ENCODE assay signal across 28 cellular contexts in genomic region chr10:68536973-68537372, GRCh38.
"Had no signal": no experiment of that assay in that cellular context is flagged by ENCODE, and none has a peak within 500 bp of the region (broad histone marks: within the 10 kb centered on the region; RNA-seq: fewer than 3 reads in every experiment).

No MANE protein-coding gene starts in this region.

- H3K27me3 Mint-ChIP-seq: stimulated activated memory B cell treated with anti-CD40 and anti-IgM and Interleukin-4, amounts not matched to agents 10 μg/mL and 1 μg/mL and 100 μg/mL, for 72 hours; stimulated activated naive B cell treated with anti-CD40 and anti-IgM and Interleukin-4, amounts not matched to agents 10 μg/mL and 1 μg/mL and 100 μg/mL, for 72 hours; stimulated activated naive CD8-positive, alpha-beta T cell treated with anti-CD3 and anti-CD28 coated beads, Interleukin-15, amount 100 ng/mL, for 72 hours; stimulated activated naive CD8-positive, alpha-beta T cell treated with anti-CD3 and anti-CD28 coated beads, Interleukin-15, Interleukin-2, amounts not matched to agents 100 ng/mL and 50 ng/mL, for 24 hours; type B pancreatic cell had no signal

- H3K4me3 Mint-ChIP-seq: stimulated activated effector memory CD8-positive, alpha-beta T cell treated with anti-CD3 and anti-CD28 coated beads, Interleukin-12 subunit alpha, Interleukin-12 subunit beta, amount 100 ng/mL, for 72 hours; stimulated activated memory B cell treated with anti-CD40 and anti-IgM and Interleukin-4, amounts not matched to agents 10 μg/mL and 1 μg/mL and 100 μg/mL, for 72 hours; stimulated activated naive B cell treated with anti-CD40 and anti-IgM and Interleukin-4, amounts not matched to agents 10 μg/mL and 1 μg/mL and 100 μg/mL, for 72 hours; stimulated activated naive CD8-positive, alpha-beta T cell treated with anti-CD3 and anti-CD28 coated beads, Interleukin-15, amount 100 ng/mL, for 72 hours; stimulated activated naive CD8-positive, alpha-beta T cell treated with anti-CD3 and anti-CD28 coated beads, Interleukin-15, Interleukin-2, amounts not matched to agents 100 ng/mL and 50 ng/mL, for 24 hours; type B pancreatic cell had no signal

- H3K9me3 Mint-ChIP-seq: stimulated activated effector memory CD8-positive, alpha-beta T cell treated with anti-CD3 and anti-CD28 coated beads, Interleukin-12 subunit alpha, Interleukin-12 subunit beta, amount 100 ng/mL, for 72 hours; stimulated activated memory B cell treated with anti-CD40 and anti-IgM and Interleukin-4, amounts not matched to agents 10 μg/mL and 1 μg/mL and 100 μg/mL, for 72 hours; stimulated activated naive B cell treated with anti-CD40 and anti-IgM and Interleukin-4, amounts not matched to agents 10 μg/mL and 1 μg/mL and 100 μg/mL, for 72 hours; stimulated activated naive CD8-positive, alpha-beta T cell treated with anti-CD3 and anti-CD28 coated beads, Interleukin-15, amount 100 ng/mL, for 72 hours; stimulated activated naive CD8-positive, alpha-beta T cell treated with anti-CD3 and anti-CD28 coated beads, Interleukin-15, Interleukin-2, amounts not matched to agents 100 ng/mL and 50 ng/mL, for 24 hours; type B pancreatic cell had no signal

- DNase-seq: stimulated activated CD4-positive, alpha-beta T cell treated with anti-CD3 and anti-CD28 coated beads, Interleukin-2, amount 100 ng/mL, for 48 hours; stimulated activated CD4-positive, alpha-beta T cell treated with anti-CD3 and anti-CD28 coated beads, Interleukin-4, amount 100 ng/mL, for 1 hour; stimulated activated CD4-positive, alpha-beta T cell treated with anti-CD3 and anti-CD28 coated beads, Interleukin-4, amount 100 ng/mL, for 24 hours; stimulated activated CD4-positive, alpha-beta T cell treated with anti-CD3 and anti-CD28 coated beads, Interleukin-4, amount 100 ng/mL, for 4 hours; stimulated activated CD8-positive, alpha-beta memory T cell treated with anti-CD3 and anti-CD28 coated beads, Interleukin-4, amount 100 ng/mL, for 48 hours; stimulated activated naive B cell treated with anti-CD40 and anti-IgM and Interleukin-4, amounts not matched to agents 10 μg/mL and 1 μg/mL and 100 μg/mL, for 72 hours; stimulated activated naive CD4-positive, alpha-beta T cell; stimulated activated naive CD4-positive, alpha-beta T cell treated with Interleukin-2 at 50 U/mL for 16 hours; stimulated activated naive CD8-positive, alpha-beta T cell treated with anti-CD3 and anti-CD28 coated beads, Interleukin-15, amount 100 ng/mL, for 72 hours; stimulated activated naive CD8-positive, alpha-beta T cell treated with anti-CD3 and anti-CD28 coated beads, Interleukin-15, Interleukin-2, amounts not matched to agents 100 U/mL and 50 U/mL, for 24 hours; stomach; substantia nigra; testis; thyroid gland; tibial artery; transverse colon; upper lobe of left lung; upper lobe of right lung; uterus had no signal

- H3K4me1 Mint-ChIP-seq: stimulated activated effector memory CD8-positive, alpha-beta T cell treated with anti-CD3 and anti-CD28 coated beads, Interleukin-12 subunit alpha, Interleukin-12 subunit beta, amount 100 ng/mL, for 72 hours; stimulated activated memory B cell treated with anti-CD40 and anti-IgM and Interleukin-4, amounts not matched to agents 10 μg/mL and 1 μg/mL and 100 μg/mL, for 72 hours; stimulated activated naive B cell treated with anti-CD40 and anti-IgM and Interleukin-4, amounts not matched to agents 10 μg/mL and 1 μg/mL and 100 μg/mL, for 72 hours; stimulated activated naive CD8-positive, alpha-beta T cell treated with anti-CD3 and anti-CD28 coated beads, Interleukin-15, amount 100 ng/mL, for 72 hours had no signal

- ATAC-seq: stimulated activated effector memory CD8-positive, alpha-beta T cell treated with anti-CD3 and anti-CD28 coated beads, Interleukin-12 subunit alpha, Interleukin-12 subunit beta, amount 100 ng/mL, for 72 hours; stimulated activated memory B cell treated with anti-CD40 and anti-IgM and Interleukin-4, amounts not matched to agents 10 μg/mL and 1 μg/mL and 100 μg/mL, for 72 hours; stimulated activated naive B cell treated with anti-CD40 and anti-IgM and Interleukin-4, amounts not matched to agents 10 μg/mL and 1 μg/mL and 100 μg/mL, for 72 hours; stimulated activated naive CD8-positive, alpha-beta T cell treated with anti-CD3 and anti-CD28 coated beads, Interleukin-15, amount 100 ng/mL, for 72 hours; stimulated activated naive CD8-positive, alpha-beta T cell treated with anti-CD3 and anti-CD28 coated beads, Interleukin-15, Interleukin-2, amounts not matched to agents 100 U/mL and 50 U/mL, for 24 hours; upper lobe of right lung had no signal

- H3K36me3 Mint-ChIP-seq: stimulated activated effector memory CD8-positive, alpha-beta T cell treated with anti-CD3 and anti-CD28 coated beads, Interleukin-12 subunit alpha, Interleukin-12 subunit beta, amount 100 ng/mL, for 72 hours; stimulated activated memory B cell treated with anti-CD40 and anti-IgM and Interleukin-4, amounts not matched to agents 10 μg/mL and 1 μg/mL and 100 μg/mL, for 72 hours; stimulated activated naive B cell treated with anti-CD40 and anti-IgM and Interleukin-4, amounts not matched to agents 10 μg/mL and 1 μg/mL and 100 μg/mL, for 72 hours; type B pancreatic cell had no signal

- H3K27ac ChIP-seq: stomach, suprapubic skin, testis, thoracic aorta, thyroid gland, tibial artery, tibial nerve, transverse colon, upper lobe of left lung, upper lobe of right lung, uterus, vagina had no signal

- H3K9me3 ChIP-seq: stomach, suprapubic skin, testis, thoracic aorta, thyroid gland, tibial artery, tibial nerve, transverse colon, upper lobe of left lung, upper lobe of right lung, uterus, vagina had no signal

- H3K36me3 ChIP-seq: stomach, suprapubic skin, thoracic aorta, thyroid gland, tibial artery, tibial nerve, transverse colon, upper lobe of left lung, upper lobe of right lung, uterus, vagina had no signal

- H3K4me1 ChIP-seq: stomach, suprapubic skin, testis, thyroid gland, tibial artery, tibial nerve, transverse colon, upper lobe of left lung, upper lobe of right lung, uterus, vagina had no signal

- FAIRE-seq: urothelium cell line had no signal

- H3K4me3 ChIP-seq: stomach, suprapubic skin, testis, thoracic aorta, thyroid gland, tibial artery, tibial nerve, transverse colon, upper lobe of left lung, upper lobe of right lung, uterus, vagina had no signal

- H3K27ac Mint-ChIP-seq: stimulated activated effector memory CD8-positive, alpha-beta T cell treated with anti-CD3 and anti-CD28 coated beads, Interleukin-12 subunit alpha, Interleukin-12 subunit beta, amount 100 ng/mL, for 72 hours; stimulated activated memory B cell treated with anti-CD40 and anti-IgM and Interleukin-4, amounts not matched to agents 10 μg/mL and 1 μg/mL and 100 μg/mL, for 72 hours; stimulated activated naive B cell treated with anti-CD40 and anti-IgM and Interleukin-4, amounts not matched to agents 10 μg/mL and 1 μg/mL and 100 μg/mL, for 72 hours; stimulated activated naive CD8-positive, alpha-beta T cell treated with anti-CD3 and anti-CD28 coated beads, Interleukin-15, amount 100 ng/mL, for 72 hours; stimulated activated naive CD8-positive, alpha-beta T cell treated with anti-CD3 and anti-CD28 coated beads, Interleukin-15, Interleukin-2, amounts not matched to agents 100 ng/mL and 50 ng/mL, for 24 hours; type B pancreatic cell had no signal

- H3K27me3 ChIP-seq: stomach, suprapubic skin, testis, thyroid gland, tibial artery, tibial nerve, transverse colon, upper lobe of left lung, upper lobe of right lung, uterus, vagina had no signal
